1 cellular context compared by ENCODE assay signal in the genomic region with DNA sequence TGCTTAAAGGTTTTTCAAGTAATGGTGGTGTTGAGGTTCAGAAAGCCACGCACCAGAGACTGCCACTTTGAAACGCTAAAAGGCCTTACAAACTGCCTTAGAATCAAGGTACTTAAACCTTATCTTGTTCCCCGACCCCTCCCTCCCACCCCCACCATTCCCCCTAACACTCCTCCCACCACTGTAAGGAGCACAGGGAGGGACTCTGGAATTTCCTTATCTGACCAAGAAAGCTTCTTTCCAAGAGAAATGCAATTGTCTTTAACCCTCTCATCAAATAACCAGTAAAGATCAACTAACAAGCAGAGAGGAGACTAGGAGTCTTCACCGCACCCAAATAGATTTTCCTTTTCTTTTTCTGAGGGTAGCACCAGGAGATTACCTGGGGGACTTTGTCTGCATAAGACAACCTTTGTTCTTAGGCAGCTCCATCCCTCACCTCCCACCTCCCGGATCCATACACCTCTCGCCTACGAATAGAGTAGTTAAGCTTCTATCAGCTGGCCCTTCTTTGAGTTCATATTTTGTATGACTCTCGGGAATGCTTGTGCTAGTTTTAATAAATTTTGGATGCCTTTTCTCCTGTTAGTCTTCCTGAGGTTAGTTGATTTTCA.
TF ChIP-seq lines count a peak whose summit lies in the region.

No MANE protein-coding gene starts in this region.

TF ChIP-seq in GM23338, 12 proteins besides CTCF, POLR2A, EP300 and RAD21 (continued from another document):
- TF ChIP-seq, protein P1, sequence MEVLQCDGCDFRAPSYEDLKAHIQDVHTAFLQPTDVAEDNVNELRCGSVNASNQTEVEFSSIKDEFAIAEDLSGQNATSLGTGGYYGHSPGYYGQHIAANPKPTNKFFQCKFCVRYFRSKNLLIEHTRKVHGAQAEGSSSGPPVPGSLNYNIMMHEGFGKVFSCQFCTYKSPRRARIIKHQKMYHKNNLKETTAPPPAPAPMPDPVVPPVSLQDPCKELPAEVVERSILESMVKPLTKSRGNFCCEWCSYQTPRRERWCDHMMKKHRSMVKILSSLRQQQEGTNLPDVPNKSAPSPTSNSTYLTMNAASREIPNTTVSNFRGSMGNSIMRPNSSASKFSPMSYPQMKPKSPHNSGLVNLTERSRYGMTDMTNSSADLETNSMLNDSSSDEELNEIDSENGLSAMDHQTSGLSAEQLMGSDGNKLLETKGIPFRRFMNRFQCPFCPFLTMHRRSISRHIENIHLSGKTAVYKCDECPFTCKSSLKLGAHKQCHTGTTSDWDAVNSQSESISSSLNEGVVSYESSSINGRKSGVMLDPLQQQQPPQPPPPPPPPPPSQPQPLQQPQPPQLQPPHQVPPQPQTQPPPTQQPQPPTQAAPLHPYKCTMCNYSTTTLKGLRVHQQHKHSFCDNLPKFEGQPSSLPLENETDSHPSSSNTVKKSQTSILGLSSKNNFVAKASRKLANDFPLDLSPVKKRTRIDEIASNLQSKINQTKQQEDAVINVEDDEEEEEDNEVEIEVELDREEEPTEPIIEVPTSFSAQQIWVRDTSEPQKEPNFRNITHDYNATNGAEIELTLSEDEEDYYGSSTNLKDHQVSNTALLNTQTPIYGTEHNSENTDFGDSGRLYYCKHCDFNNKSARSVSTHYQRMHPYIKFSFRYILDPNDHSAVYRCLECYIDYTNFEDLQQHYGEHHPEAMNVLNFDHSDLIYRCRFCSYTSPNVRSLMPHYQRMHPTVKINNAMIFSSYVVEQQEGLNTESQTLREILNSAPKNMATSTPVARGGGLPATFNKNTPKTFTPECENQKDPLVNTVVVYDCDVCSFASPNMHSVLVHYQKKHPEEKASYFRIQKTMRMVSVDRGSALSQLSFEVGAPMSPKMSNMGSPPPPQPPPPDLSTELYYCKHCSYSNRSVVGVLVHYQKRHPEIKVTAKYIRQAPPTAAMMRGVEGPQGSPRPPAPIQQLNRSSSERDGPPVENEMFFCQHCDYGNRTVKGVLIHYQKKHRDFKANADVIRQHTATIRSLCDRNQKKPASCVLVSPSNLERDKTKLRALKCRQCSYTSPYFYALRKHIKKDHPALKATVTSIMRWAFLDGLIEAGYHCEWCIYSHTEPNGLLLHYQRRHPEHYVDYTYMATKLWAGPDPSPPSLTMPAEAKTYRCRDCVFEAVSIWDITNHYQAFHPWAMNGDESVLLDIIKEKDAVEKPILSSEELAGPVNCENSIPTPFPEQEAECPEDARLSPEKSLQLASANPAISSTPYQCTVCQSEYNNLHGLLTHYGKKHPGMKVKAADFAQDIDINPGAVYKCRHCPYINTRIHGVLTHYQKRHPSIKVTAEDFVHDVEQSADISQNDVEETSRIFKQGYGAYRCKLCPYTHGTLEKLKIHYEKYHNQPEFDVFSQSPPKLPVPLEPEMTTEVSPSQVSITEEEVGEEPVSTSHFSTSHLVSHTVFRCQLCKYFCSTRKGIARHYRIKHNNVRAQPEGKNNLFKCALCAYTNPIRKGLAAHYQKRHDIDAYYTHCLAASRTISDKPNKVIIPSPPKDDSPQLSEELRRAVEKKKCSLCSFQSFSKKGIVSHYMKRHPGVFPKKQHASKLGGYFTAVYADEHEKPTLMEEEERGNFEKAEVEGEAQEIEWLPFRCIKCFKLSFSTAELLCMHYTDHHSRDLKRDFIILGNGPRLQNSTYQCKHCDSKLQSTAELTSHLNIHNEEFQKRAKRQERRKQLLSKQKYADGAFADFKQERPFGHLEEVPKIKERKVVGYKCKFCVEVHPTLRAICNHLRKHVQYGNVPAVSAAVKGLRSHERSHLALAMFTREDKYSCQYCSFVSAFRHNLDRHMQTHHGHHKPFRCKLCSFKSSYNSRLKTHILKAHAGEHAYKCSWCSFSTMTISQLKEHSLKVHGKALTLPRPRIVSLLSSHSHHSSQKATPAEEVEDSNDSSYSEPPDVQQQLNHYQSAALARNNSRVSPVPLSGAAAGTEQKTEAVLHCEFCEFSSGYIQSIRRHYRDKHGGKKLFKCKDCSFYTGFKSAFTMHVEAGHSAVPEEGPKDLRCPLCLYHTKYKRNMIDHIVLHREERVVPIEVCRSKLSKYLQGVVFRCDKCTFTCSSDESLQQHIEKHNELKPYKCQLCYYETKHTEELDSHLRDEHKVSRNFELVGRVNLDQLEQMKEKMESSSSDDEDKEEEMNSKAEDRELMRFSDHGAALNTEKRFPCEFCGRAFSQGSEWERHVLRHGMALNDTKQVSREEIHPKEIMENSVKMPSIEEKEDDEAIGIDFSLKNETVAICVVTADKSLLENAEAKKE (CRISPR knock-in tag; IDR thresholded peaks at IDR 0.05), result peak; percentile 23; the same call in 1 of the 2 replicates
TF ChIP-seq in GM23338: peak in this region for 1.
